In the genomic region with DNA sequence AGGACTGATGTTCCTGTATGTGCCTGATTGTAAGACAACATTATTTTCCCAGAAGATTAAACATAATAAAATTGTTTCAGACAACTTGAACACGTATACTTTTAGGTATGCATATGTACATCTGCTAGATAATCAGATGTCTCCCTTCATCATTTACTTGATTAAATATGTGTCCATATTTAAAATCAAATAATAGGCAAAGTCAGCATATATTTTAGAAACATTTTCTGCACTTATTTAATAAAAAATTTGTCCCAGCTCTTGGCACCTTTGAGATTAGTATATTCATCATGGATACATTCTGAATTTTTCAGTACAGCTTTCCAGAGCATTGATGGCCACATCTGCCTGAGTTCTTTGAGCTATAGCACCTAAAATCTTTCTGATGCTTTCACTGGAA, we compare ENCODE assay signal across 14 cellular contexts.
DNase-seq lines count a peak whose midpoint lies in the region; ATAC-seq, FAIRE-seq and TF ChIP-seq lines count a peak whose summit lies in the region.
"Had no signal": no experiment of that assay in that cellular context is flagged by ENCODE, and none has a peak within 500 bp of the region (broad histone marks: within the 10 kb centered on the region; RNA-seq: fewer than 3 reads in every experiment).

No MANE protein-coding gene starts in this region.

- no peaks in the 10 kb centered on the region for H3K79me2 ChIP-seq in HepG2 (ENCODE audit: insufficient read depth, low read length)

- no peak overlapping the region for H2AFZ ChIP-seq in HepG2 (ENCODE audit: low read length)
- H2AFZ ChIP-seq: GM23248 had no signal

- H3K27me3 ChIP-seq in HepG2 (ENCODE audit: control insufficient read depth in 1 of 2, insufficient read depth in 2 of 2, low read length in 2 of 2) (no peaks in the 10 kb centered on the region), right lobe of liver (no peaks in the 10 kb centered on the region), prostate gland (replicated peaks; ENCODE audit: insufficient read depth) (no peaks in the 10 kb centered on the region)

- ATAC-seq in HepG2 (no peak), right lobe of liver (no peak), GM21360 (IDR thresholded peaks at IDR 0.05; ENCODE audit: unreplicated experiment) (no peak), GM18867 (IDR thresholded peaks at IDR 0.05; ENCODE audit: unreplicated experiment) (no peak)

- H3K9me3 ChIP-seq in HepG2 (ENCODE audit: low read length) (no peaks in the 10 kb centered on the region), right lobe of liver (no peaks in the 10 kb centered on the region), prostate gland (no peaks in the 10 kb centered on the region)
- H3K9me3 ChIP-seq: Caco-2 had no signal

- 81% methylated on average over 1 of the region's 1 CpG for WGBS in HepG2 (ENCODE audit: low lambda C conversion rate)
- 95% methylated on average over 1 of the region's 1 CpG for WGBS in right lobe of liver (ENCODE audit: insufficient coverage, low coverage, low lambda C conversion rate, missing lambda C conversion rate)
- WGBS in prostate gland, result 73% methylated on average over 1 of the region's 1 CpG

- CTCF ChIA-PET in HepG2 (lab: Yijun Ruan, JAX; ENCODE audit: low intra/inter-chr PET ratio, low total read pairs), result no interaction called here

- DNase-seq in HepG2 (ENCODE audit: low spot score) (no peak), right lobe of liver (no peak), prostate gland (ENCODE audit: low spot score) (no peak), G401 (ENCODE audit: low spot score) (no peak)
- DNase-seq: CD8-positive, alpha-beta memory T cell; DND-41; GF-D8 had no signal

- FAIRE-seq in HepG2 (lab: Jason Lieb, UNC) (no peak), endometrium (lab: Jason Lieb, UNC) (peak; percentile 8)
- FAIRE-seq: H54 had no signal

- no peak for TF ChIP-seq RAD21 in HepG2 (CRISPR knock-in tag; IDR thresholded peaks at IDR 0.05)

- POLR2A ChIA-PET in HepG2 (lab: Yijun Ruan, JAX), result no interaction called here

- intact Hi-C loops in HepG2 (cut with micrococcal nuclease; ENCODE audit: unreplicated experiment) (no loop called here), right lobe of liver (cut with DNase I) (no loop called here), prostate gland (cut with DNase I) (no loop called here)

- H3K27ac ChIP-seq in HepG2 (ENCODE audit: extremely low read length, insufficient read depth, low read length) (no peak overlapping the region), right lobe of liver (no peak overlapping the region), prostate gland (peak overlapping the region; percentile 24 to 72)
- H3K27ac ChIP-seq: GM23248, HL-60 had no signal

- TF ChIP-seq EP300 in HepG2 (IDR thresholded peaks at IDR 0.05; ENCODE audit: low read depth in 2 of 2, low read length in 2 of 2) (no peak), HepG2 (CRISPR knock-in tag; IDR thresholded peaks at IDR 0.05; ENCODE audit: borderline replicate concordance) (no peak)

- in situ Hi-C loops in HepG2 (cut with HindIII; ENCODE audit: extremely low pct_ligation_motif_present, low pct_unique_long_range_greater_than_20kb) (no loop called here), G401 (cut with HindIII; ENCODE audit: low sequenced_read_pairs) (no loop called here)

- no peak overlapping the region for H3K9ac ChIP-seq in HepG2 (ENCODE audit: insufficient read depth, low read depth, low read length)
- H3K9ac ChIP-seq: GM23248 had no signal

- no peaks in the 10 kb centered on the region for H4K20me1 ChIP-seq in HepG2 (ENCODE audit: insufficient read depth, low read length)

- H3K4me1 ChIP-seq in HepG2 (ENCODE audit: insufficient read depth, low read length), result no peaks in the 10 kb centered on the region
- H3K4me1 ChIP-seq in right lobe of liver, result no peaks in the 10 kb centered on the region
- H3K4me1 ChIP-seq in prostate gland (replicated peaks), result no peaks in the 10 kb centered on the region

- TF ChIP-seq POLR2A in HepG2 (IDR thresholded peaks at IDR 0.05; ENCODE audit: insufficient read depth in 1 of 2, low read depth in 2 of 2, low read length in 2 of 2) (no peak), right lobe of liver (IDR thresholded peaks at IDR 0.05) (no peak), prostate gland (IDR thresholded peaks at IDR 0.05) (no peak)

- no peak overlapping the region for H3K4me3 ChIP-seq in HepG2 (replicated peaks in 1 of 3; ENCODE audit: insufficient read depth in 1 of 3, low read depth in 2 of 3, low read length in 3 of 3)
- H3K4me3 ChIP-seq in right lobe of liver, result no peak overlapping the region
- no peak overlapping the region for H3K4me3 ChIP-seq in prostate gland
- H3K4me3 ChIP-seq: GM23248 had no signal

- H3K4me2 ChIP-seq in HepG2 (ENCODE audit: low read depth, low read length), result no peak overlapping the region

- BruUV-seq in HepG2 (replicated peaks; lab: Mats Ljungman, UMichigan), result no TSS peak

- no peak for TF ChIP-seq CTCF in HepG2 (CRISPR knock-in tag; IDR thresholded peaks at IDR 0.05)
- no peak for TF ChIP-seq CTCF in right lobe of liver (IDR thresholded peaks at IDR 0.05)
- no peak for TF ChIP-seq CTCF in prostate gland (IDR thresholded peaks at IDR 0.05)

- H3K36me3 ChIP-seq in HepG2 (replicated peaks in 1 of 2; ENCODE audit: control insufficient read depth in 1 of 2, insufficient read depth in 2 of 2, low read length in 2 of 2) (no peaks in the 10 kb centered on the region), right lobe of liver (no peaks in the 10 kb centered on the region), prostate gland (no peaks in the 10 kb centered on the region)

TF ChIP-seq in HepG2, 621 proteins besides CTCF, POLR2A, EP300 and RAD21:
- peak; percentile 54 to 80; a peak in 3 of 4 replicates for TF ChIP-seq MAFK (conservative IDR thresholded peaks at IDR 0.05 in 1 of 2, IDR thresholded peaks at IDR 0.05 in 1 of 2; ENCODE audit: low read length in 2 of 2)
- TF ChIP-seq SSRP1 (CRISPR knock-in tag; IDR thresholded peaks at IDR 0.05), result no peak
- no peak for TF ChIP-seq ZNF816 (CRISPR knock-in tag; IDR thresholded peaks at IDR 0.05; ENCODE audit: borderline replicate concordance)
- TF ChIP-seq MAFF (IDR thresholded peaks at IDR 0.05; ENCODE audit: low read depth, low read length), result peak; percentile 62; the same call in 1 of the 2 replicates
- no peak for TF ChIP-seq KLF12 (CRISPR knock-in tag; IDR thresholded peaks at IDR 0.05; ENCODE audit: borderline replicate concordance)
- no peak for TF ChIP-seq ZNF510 (CRISPR knock-in tag; IDR thresholded peaks at IDR 0.05; ENCODE audit: low read depth)
- TF ChIP-seq PRPF4 (IDR thresholded peaks at IDR 0.05; ENCODE audit: low read depth, low read length, poor library complexity, severe bottlenecking), result no peak

Comparison
In these comparisons a context has a peak if more than half of its experiments do, and no peak if none do; other contexts are left out.
1. H3K27ac ChIP-seq: peak in prostate gland (2 of 2); none in HepG2 (single experiment) and right lobe of liver (0 of 3).